20 cellular contexts compared by ENCODE assay signal in the genomic region with DNA sequence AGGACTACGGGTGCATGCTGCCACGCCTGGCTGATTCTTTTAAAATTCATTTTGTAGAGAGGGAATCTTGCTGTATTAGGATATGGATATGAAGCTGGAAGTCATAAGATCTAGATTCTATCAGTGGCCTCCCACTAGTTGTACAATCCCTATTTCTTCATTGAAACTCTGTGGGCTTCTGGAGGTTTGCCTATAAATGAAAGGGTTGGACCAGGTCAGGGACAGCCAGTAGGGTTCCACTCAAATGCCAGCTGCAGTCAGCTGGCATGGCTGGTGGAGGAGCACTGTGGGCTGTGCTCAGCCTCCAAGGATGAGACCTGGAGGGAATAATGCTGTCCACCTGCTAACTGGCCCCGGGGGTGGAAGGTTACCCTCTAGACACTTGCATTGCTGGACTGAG.
"Had no signal": no experiment of that assay in that cellular context is flagged by ENCODE, and none has a peak within 500 bp of the region (broad histone marks: within the 10 kb centered on the region; RNA-seq: fewer than 3 reads in every experiment).

No MANE protein-coding gene starts in this region.

- H3K9me3 ChIP-seq: Peyer's patch, SK-N-SH had no signal

- H3K4me2 ChIP-seq: SK-N-SH had no signal

- H3K4me3 ChIP-seq: Peyer's patch had no signal

- ATAC-seq: PC-3, T-cell had no signal

- H3K9ac ChIP-seq: SK-N-SH had no signal

- DNase-seq: KBM-7; NCI-H1092; NCI-H1105 treated with DMSO at 0.1 percent for 48 hours; NCI-H1417 treated with DMSO at 0.1 percent for 48 hours; NCI-H146; NCI-H1694 treated with DMSO at 0.1 percent for 48 hours; NCI-H1930; NCI-H2081; NCI-H2107; NCI-H2227 treated with DMSO at 0.1 percent for 48 hours; NCI-H524; NCI-H526 treated with DMSO at 0.1 percent for 48 hours; NCI-H748 treated with DMSO at 0.1 percent for 48 hours; NK-92 treated with Interleukin-12 subunit alpha and Interleukin-12 subunit beta, amount 100 ng/mL, for 24 hours; PC-3; Peyer's patch; SHP77; SK-N-SH; SW 1271; T-cell had no signal

- H3K4me1 ChIP-seq: Peyer's patch had no signal

- H3K27me3 ChIP-seq: Peyer's patch had no signal

- H3K36me3 ChIP-seq: Peyer's patch had no signal

- H3K27ac ChIP-seq: Peyer's patch had no signal
